Comparison of ENCODE assay signal across 20 cellular contexts in the genomic region with DNA sequence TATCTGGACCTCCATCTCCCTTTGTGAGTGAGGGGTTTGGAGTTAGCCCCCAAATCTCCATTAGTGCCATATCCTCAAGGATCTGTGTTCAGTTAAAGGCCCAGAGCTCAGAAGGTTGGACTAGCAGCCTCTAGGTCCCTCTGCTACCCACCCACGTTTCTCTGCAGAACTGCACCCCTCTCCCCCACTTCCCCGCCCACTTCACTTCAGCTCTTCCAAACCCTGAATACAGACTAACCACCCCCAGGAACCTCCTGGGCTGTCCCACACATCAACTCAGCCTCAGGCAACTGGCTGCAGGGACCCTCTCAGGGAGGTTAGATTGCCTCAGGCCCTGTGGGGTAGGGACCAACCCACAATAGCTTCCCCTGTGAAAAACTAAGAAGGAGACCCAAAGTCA. TPM values are rescaled to one million over a fixed set of nuclear protein-coding genes. Genes with fewer than 3 reads are reported as not detected.
A peak's percentile ranks its signal among the peaks of the same experiment; 100 is the strongest.
DNase-seq lines count a peak whose midpoint lies in the region; ATAC-seq, FAIRE-seq and TF ChIP-seq lines count a peak whose summit lies in the region.
"Had no signal": no experiment of that assay in that cellular context is flagged by ENCODE, and none has a peak within 500 bp of the region (broad histone marks: within the 10 kb centered on the region; RNA-seq: fewer than 3 reads in every experiment).

No MANE protein-coding gene starts in this region.

- no peaks in the 10 kb centered on the region for H3K9me3 Mint-ChIP-seq in activated CD4-positive, alpha-beta T cell treated with anti-CD3 and anti-CD28 coated beads, Interleukin-2, amount 10 ng/mL, durations not matched to agents 7 days and 5 days
- H3K9me3 Mint-ChIP-seq in activated CD4-positive, alpha-beta T cell treated with anti-CD3 and anti-CD28 coated beads for 36 hours (ENCODE audit: low read depth), result no peaks in the 10 kb centered on the region

- WGBS in GM12878 (ENCODE audit: insufficient coverage, insufficient replicate concordance, low lambda C conversion rate, missing lambda C conversion rate), result 47% methylated on average over 2 of the region's 2 CpGs
- WGBS in thymus, result 74% methylated on average over 2 of the region's 2 CpGs

- TF ChIP-seq RAD21 in GM12878 (IDR thresholded peaks at IDR 0.05; ENCODE audit: insufficient read depth, low read depth, low read length), result no peak

- H3K4me3 ChIP-seq in GM12878, result peak overlapping the region; percentile 53; the same call in 1 of the 2 replicates
- no peak overlapping the region for H3K4me3 ChIP-seq in thymus (ENCODE audit: low read length)
- no peak overlapping the region for H3K4me3 ChIP-seq in breast epithelium
- H3K4me3 ChIP-seq: colonic mucosa, ovary had no signal

- H3K4me2 ChIP-seq in GM12878 (ENCODE audit: control insufficient read depth, insufficient read depth), result peak overlapping the region; percentile 99

- H3K36me3 ChIP-seq in GM12878 (ENCODE audit: control insufficient read depth in 2 of 2, insufficient read depth in 2 of 2, low read length in 1 of 2), result no peaks in the 10 kb centered on the region
- no peaks in the 10 kb centered on the region for H3K36me3 ChIP-seq in thymus (ENCODE audit: control insufficient read depth, insufficient read depth)
- no peaks in the 10 kb centered on the region for H3K36me3 ChIP-seq in breast epithelium
- H3K36me3 ChIP-seq: colonic mucosa, ovary, tibial nerve had no signal

- no peak overlapping the region for H3K27ac Mint-ChIP-seq in activated CD4-positive, alpha-beta T cell treated with anti-CD3 and anti-CD28 coated beads, Interleukin-2, amount 10 ng/mL, durations not matched to agents 7 days and 5 days
- no peak overlapping the region for H3K27ac Mint-ChIP-seq in activated CD4-positive, alpha-beta T cell treated with anti-CD3 and anti-CD28 coated beads for 36 hours

- H3K9me3 ChIP-seq in GM12878 (replicated peaks; ENCODE audit: control insufficient read depth, insufficient read depth, low read length), result no peaks in the 10 kb centered on the region
- no peaks in the 10 kb centered on the region for H3K9me3 ChIP-seq in thymus (ENCODE audit: control insufficient read depth)
- no peaks in the 10 kb centered on the region for H3K9me3 ChIP-seq in breast epithelium
- H3K9me3 ChIP-seq: colonic mucosa, ovary, tibial nerve had no signal

- peaks cover 19% of the 10 kb centered on the region for H3K4me1 Mint-ChIP-seq in activated CD4-positive, alpha-beta T cell treated with anti-CD3 and anti-CD28 coated beads, Interleukin-2, amount 10 ng/mL, durations not matched to agents 7 days and 5 days
- H3K4me1 Mint-ChIP-seq in activated CD4-positive, alpha-beta T cell treated with anti-CD3 and anti-CD28 coated beads for 36 hours, result peaks cover 11% of the 10 kb centered on the region

- peak overlapping the region; percentile 69; the same call in 1 of the 2 replicates for H2AFZ ChIP-seq in GM12878 (ENCODE audit: control insufficient read depth, low read depth, low read length)

- no TSS peak for BruUV-seq in GM12878 (replicated peaks; lab: Mats Ljungman, UMichigan)

- DNase-seq in activated CD4-positive, alpha-beta T cell treated with anti-CD3 and anti-CD28 coated beads, Interleukin-2, amount 10 ng/mL, durations not matched to agents 7 days and 5 days, result no peak
- no peak for DNase-seq in activated CD4-positive, alpha-beta T cell treated with anti-CD3 and anti-CD28 coated beads for 36 hours
- DNase-seq in GM12878 (ENCODE audit: low read depth, low spot score) (no peak), breast epithelium (ENCODE audit: low spot score in 2 of 2) (no peak)
- DNase-seq: activated CD4-positive, alpha-beta T cell treated with anti-CD3 and anti-CD28 coated beads for 48 hours; activated naive CD4-positive, alpha-beta T cell treated with Interleukin-2 at 50 U/mL for 16 hours; colonic mucosa; DMS53; KG1; midbrain; NCI-H1092 treated with DMSO at 0.1 percent for 48 hours; NCI-H2107; NCI-H69; ovary had no signal

- H3K27me3 Mint-ChIP-seq in activated CD4-positive, alpha-beta T cell treated with anti-CD3 and anti-CD28 coated beads, Interleukin-2, amount 10 ng/mL, durations not matched to agents 7 days and 5 days, result no peaks in the 10 kb centered on the region
- peaks cover 2% of the 10 kb centered on the region for H3K27me3 Mint-ChIP-seq in activated CD4-positive, alpha-beta T cell treated with anti-CD3 and anti-CD28 coated beads for 36 hours

- no peaks in the 10 kb centered on the region for H4K20me1 ChIP-seq in GM12878 (ENCODE audit: control insufficient read depth, insufficient read depth)

- RAD21 ChIA-PET in GM12878 (lab: Charles Lee; ENCODE audit: unreplicated experiment), result interaction anchor here (0.6 kb wide), 1 partner anchor 12 kb away, joined by 3 read pairs; no protein-coding TSS in a partner anchor

- CTCF ChIA-PET in activated CD4-positive, alpha-beta T cell treated with anti-CD3 and anti-CD28 coated beads, Interleukin-2, amount 10 ng/mL, durations not matched to agents 7 days and 5 days (lab: Charles Lee), result no interaction called here
- CTCF ChIA-PET in activated CD4-positive, alpha-beta T cell treated with anti-CD3 and anti-CD28 coated beads for 36 hours (lab: Charles Lee), result interaction anchor here (0.7 kb wide), 1 partner anchor 125 kb away, joined by 3 read pairs; no protein-coding TSS in a partner anchor
- CTCF ChIA-PET in GM12878 (lab: Yijun Ruan, JAX), result interaction anchor here (1.3 kb wide), 1 partner anchor 14 kb away, joined by 7 read pairs; the partner anchor contains the start of gene CHCHD10

- in situ Hi-C loops in GM12878 (cut with MboI), result no loop called here

- SMC1A ChIA-PET in GM12878 (lab: Charles Lee; ENCODE audit: uncharacterized antibody, unreplicated experiment), result interaction anchor here (1.2 to 1.9 kb wide), 2 partner anchors 10 to 25 kb away, joined by 3 to 8 read pairs; partner anchors contain the start of gene C22orf15

- H3K27ac ChIP-seq in GM12878 (ENCODE audit: control insufficient read depth, insufficient read depth) (peak overlapping the region; percentile 33; the same call in 1 of the 2 replicates), thymus (ENCODE audit: low read depth) (peak overlapping the region; percentile 40), breast epithelium (no peak overlapping the region)
- H3K27ac ChIP-seq: 22Rv1, colonic mucosa, ovary, tibial nerve had no signal

- no peaks in the 10 kb centered on the region for H3K36me3 Mint-ChIP-seq in activated CD4-positive, alpha-beta T cell treated with anti-CD3 and anti-CD28 coated beads, Interleukin-2, amount 10 ng/mL, durations not matched to agents 7 days and 5 days (ENCODE audit: low read depth)
- no peaks in the 10 kb centered on the region for H3K36me3 Mint-ChIP-seq in activated CD4-positive, alpha-beta T cell treated with anti-CD3 and anti-CD28 coated beads for 36 hours (ENCODE audit: low read depth)

- no peak for TF ChIP-seq EP300 in GM12878 (IDR thresholded peaks at IDR 0.05; ENCODE audit: borderline replicate concordance in 1 of 2, control insufficient read depth in 1 of 2, low read depth in 2 of 2, low read length in 2 of 2)

- H3K4me1 ChIP-seq in GM12878 (ENCODE audit: control insufficient read depth, insufficient read depth, low read length), result peaks cover 30% of the 10 kb centered on the region
- H3K4me1 ChIP-seq in thymus (ENCODE audit: control insufficient read depth, insufficient read depth, low read length), result peaks cover 9% of the 10 kb centered on the region
- no peaks in the 10 kb centered on the region for H3K4me1 ChIP-seq in breast epithelium
- H3K4me1 ChIP-seq: colonic mucosa had no signal

- no peak for ATAC-seq in activated CD4-positive, alpha-beta T cell treated with anti-CD3 and anti-CD28 coated beads for 36 hours
- no peak for ATAC-seq in GM12878
- no peak for ATAC-seq in HG03108 (IDR thresholded peaks at IDR 0.05; ENCODE audit: unreplicated experiment)
- ATAC-seq: SK-N-SH treated with all-trans-retinoic acid at 6 μM for 48 hours had no signal

- H3K27me3 ChIP-seq in GM12878 (replicated peaks in 1 of 2; ENCODE audit: control insufficient read depth in 2 of 2, insufficient read depth in 2 of 2, low read length in 1 of 2) (no peaks in the 10 kb centered on the region), thymus (ENCODE audit: control insufficient read depth, insufficient read depth) (no peaks in the 10 kb centered on the region), breast epithelium (no peaks in the 10 kb centered on the region)
- H3K27me3 ChIP-seq: colonic mucosa, ovary, tibial nerve had no signal

- TF ChIP-seq CTCF in GM12878 (IDR thresholded peaks at IDR 0.05 in 2 of 3, conservative IDR thresholded peaks at IDR 0.05 in 1 of 3; ENCODE audit: control insufficient read depth in 2 of 3, extremely low read depth in 1 of 3, insufficient read depth in 1 of 3, low read depth in 3 of 3, low read length in 3 of 3) (no peak), breast epithelium (IDR thresholded peaks at IDR 0.05) (no peak)

- H3K9ac ChIP-seq in GM12878 (ENCODE audit: control insufficient read depth, insufficient read depth, low read length), result no peak overlapping the region

- FAIRE-seq in GM12878 (lab: Jason Lieb, UNC), result peak; percentile 7

- TF ChIP-seq POLR2A in GM12878 (IDR thresholded peaks at IDR 0.05; ENCODE audit: low read depth, low read length) (no peak), breast epithelium (IDR thresholded peaks at IDR 0.05) (no peak)

- H3K79me2 ChIP-seq in GM12878 (ENCODE audit: control insufficient read depth, insufficient read depth, low read length), result no peaks in the 10 kb centered on the region

- intact Hi-C loops in activated CD4-positive, alpha-beta T cell treated with anti-CD3 and anti-CD28 coated beads for 36 hours (cut with DNase I, micrococcal nuclease), result loop anchor here (5.0 kb wide), 2 partner anchors 46 to 211 kb away; no protein-coding TSS in a partner anchor
- intact Hi-C loops in GM12878 (cut with micrococcal nuclease; ENCODE audit: unreplicated experiment) (no loop called here), breast epithelium (cut with DNase I; ENCODE audit: low total_unique reads) (no loop called here)

- POLR2A ChIA-PET in activated CD4-positive, alpha-beta T cell treated with anti-CD3 and anti-CD28 coated beads, Interleukin-2, amount 10 ng/mL, durations not matched to agents 7 days and 5 days (lab: Charles Lee), result no interaction called here
- POLR2A ChIA-PET in activated CD4-positive, alpha-beta T cell treated with anti-CD3 and anti-CD28 coated beads for 36 hours (lab: Charles Lee), result no interaction called here
- POLR2A ChIA-PET in GM12878 (lab: Charles Lee), result interaction anchor here (1.1 to 1.3 kb wide), 2 partner anchors 10 to 36 kb away, joined by 3 to 5 read pairs; partner anchors contain the start of gene C22orf15

- peak overlapping the region; percentile 7 for H3K4me3 Mint-ChIP-seq in activated CD4-positive, alpha-beta T cell treated with anti-CD3 and anti-CD28 coated beads, Interleukin-2, amount 10 ng/mL, durations not matched to agents 7 days and 5 days
- H3K4me3 Mint-ChIP-seq in activated CD4-positive, alpha-beta T cell treated with anti-CD3 and anti-CD28 coated beads for 36 hours, result no peak overlapping the region

RNA-seq across cellular contexts. Expression of gene VPREB3, which starts 0.9 kb away (rescaled TPM):
- not detected for total RNA-seq in activated CD4-positive, alpha-beta T cell treated with anti-CD3 and anti-CD28 coated beads, Interleukin-2, amount 10 ng/mL, durations not matched to agents 7 days and 5 days
- under 1 TPM in 1 of 2 experiments, not detected in 1; 0.80 TPM for total RNA-seq in activated CD4-positive, alpha-beta T cell treated with anti-CD3 and anti-CD28 coated beads for 36 hours
- 1.9 and 3.7 TPM in 2 replicates for total RNA-seq in GM12878 (2013; cell fraction: nucleolus; rRNA removed)
- total RNA-seq in GM12878 (2014; rRNA removed) (27.4 and 31.2 TPM in 2 replicates), GM12878 (2014; rRNA removed; fragmentation: Illumina TruSeq; extraction: Trizol) (20.3 and 20.6 TPM in 2 replicates), GM12878 (2021) (24.1 and 25.7 TPM in 2 replicates), breast epithelium (not detected)
- polyA plus RNA-seq in GM12878 (2011; ENCODE audit: low read depth), result 115 TPM
- polyA plus RNA-seq in GM12878 (2011; rRNA removed) (0.35 and 0.75 TPM in 2 replicates), GM12878 (2014; fragmentation: Illumina TruSeq; extraction: Trizol) (9.5 and 21.9 TPM in 2 replicates), GM12878 (2014; fragmentation: Nextera tagmentation; extraction: Ambion mirVana) (10 to 100 TPM; 55.0 to 79.5 TPM), GM12878 (2014; rRNA removed) (41.3 and 42.9 TPM in 2 replicates), GM12878 (2016; fragmentation: Nextera tagmentation; extraction: Ambion mirVana) (1 to 10 TPM; 6.1 to 6.6 TPM), thymus (11.4 TPM)
- polyA plus RNA-seq in GM12878 (2011; cell fraction: cytosol; rRNA removed), result 2.0 and 2.5 TPM in 2 replicates
- 0.87 and 1.1 TPM in 2 replicates for polyA plus RNA-seq in GM12878 (2011; cell fraction: nucleus; rRNA removed)
- 35.8 and 59.7 TPM in 2 replicates for polyA plus RNA-seq in GM12878 (2012)
- polyA minus RNA-seq in GM12878 (2011; rRNA and poly(A)+ RNA removed), result 3.3 TPM in 1 of 2 replicates, not detected in the other
- not detected in 2 replicates for polyA minus RNA-seq in GM12878 (2011; cell fraction: cytosol; rRNA and poly(A)+ RNA removed)
- polyA minus RNA-seq in GM12878 (2011; cell fraction: nucleus; rRNA and poly(A)+ RNA removed), result not detected in 2 replicates
- total RNA-seq: fibroblast of villous mesenchyme, tibial nerve had no signal
- polyA plus RNA-seq: ovary had no signal

RNA-seq across cellular contexts. Expression of gene ZNF70, which starts 2.5 kb away (rescaled TPM):
- total RNA-seq in activated CD4-positive, alpha-beta T cell treated with anti-CD3 and anti-CD28 coated beads, Interleukin-2, amount 10 ng/mL, durations not matched to agents 7 days and 5 days, result 1 to 10 TPM; 1.9 to 2.0 TPM
- 1 to 10 TPM; 1.6 to 1.7 TPM for total RNA-seq in activated CD4-positive, alpha-beta T cell treated with anti-CD3 and anti-CD28 coated beads for 36 hours
- 8.7 and 9.9 TPM in 2 replicates for total RNA-seq in GM12878 (2013; cell fraction: nucleolus; rRNA removed)
- total RNA-seq in GM12878 (2014; rRNA removed) (1.6 and 1.7 TPM in 2 replicates), GM12878 (2014; rRNA removed; fragmentation: Illumina TruSeq; extraction: Trizol) (1.6 and 1.8 TPM in 2 replicates), GM12878 (2021) (2.3 and 2.4 TPM in 2 replicates), breast epithelium (1 to 10 TPM; 3.2 to 4.6 (median 4.1) TPM)
- 0.93 TPM for polyA plus RNA-seq in GM12878 (2011; ENCODE audit: low read depth)
- polyA plus RNA-seq in GM12878 (2011; rRNA removed) (0.24 and 0.33 TPM in 2 replicates), GM12878 (2014; fragmentation: Illumina TruSeq; extraction: Trizol) (1.1 and 1.3 TPM in 2 replicates), GM12878 (2014; fragmentation: Nextera tagmentation; extraction: Ambion mirVana) (under 1 TPM; 0.15 to 0.21 TPM), GM12878 (2014; rRNA removed) (0.94 and 1.2 TPM in 2 replicates), GM12878 (2016; fragmentation: Nextera tagmentation; extraction: Ambion mirVana) (under 1 TPM; 0.69 to 0.76 TPM), thymus (1.7 TPM)
- polyA plus RNA-seq in GM12878 (2011; cell fraction: cytosol; rRNA removed), result 0.45 and 0.63 TPM in 2 replicates
- 0.81 and 1.3 TPM in 2 replicates for polyA plus RNA-seq in GM12878 (2011; cell fraction: nucleus; rRNA removed)
- polyA plus RNA-seq in GM12878 (2012), result 1.0 and 1.6 TPM in 2 replicates
- polyA minus RNA-seq in GM12878 (2011; rRNA and poly(A)+ RNA removed), result 0.73 and 1.3 TPM in 2 replicates
- 0.42 and 0.94 TPM in 2 replicates for polyA minus RNA-seq in GM12878 (2011; cell fraction: cytosol; rRNA and poly(A)+ RNA removed)
- 0.48 and 0.86 TPM in 2 replicates for polyA minus RNA-seq in GM12878 (2011; cell fraction: nucleus; rRNA and poly(A)+ RNA removed)

RNA-seq across cellular contexts. Expression of gene C22orf15, which starts 9.4 kb away (rescaled TPM):
- total RNA-seq in activated CD4-positive, alpha-beta T cell treated with anti-CD3 and anti-CD28 coated beads, Interleukin-2, amount 10 ng/mL, durations not matched to agents 7 days and 5 days, result 1 to 10 TPM in 1 of 2 experiments, under 1 TPM in 1; 0.99 to 1.3 TPM
- 1 to 10 TPM in 1 of 2 experiments, under 1 TPM in 1; 0.30 to 1.3 TPM for total RNA-seq in activated CD4-positive, alpha-beta T cell treated with anti-CD3 and anti-CD28 coated beads for 36 hours
- 0.54 and 0.71 TPM in 2 replicates for total RNA-seq in GM12878 (2013; cell fraction: nucleolus; rRNA removed)
- total RNA-seq in GM12878 (2014; rRNA removed), result 0.16 and 0.40 TPM in 2 replicates
- total RNA-seq in GM12878 (2014; rRNA removed; fragmentation: Illumina TruSeq; extraction: Trizol), result not detected in 2 replicates
- total RNA-seq in GM12878 (2021), result 0.40 TPM in 1 of 2 replicates, not detected in the other
- polyA plus RNA-seq in GM12878 (2011; ENCODE audit: low read depth), result 0.75 TPM
- 0.05 TPM in 1 of 2 replicates, not detected in the other for polyA plus RNA-seq in GM12878 (2011; rRNA removed)
- 0.07 and 0.13 TPM in 2 replicates for polyA plus RNA-seq in GM12878 (2011; cell fraction: cytosol; rRNA removed)
- 0.26 and 0.58 TPM in 2 replicates for polyA plus RNA-seq in GM12878 (2011; cell fraction: nucleus; rRNA removed)
- 1.1 TPM in 2 replicates for polyA plus RNA-seq in GM12878 (2012)
- 0.11 and 0.12 TPM in 2 replicates for polyA plus RNA-seq in GM12878 (2014; fragmentation: Illumina TruSeq; extraction: Trizol)
- under 1 TPM in 1 of 2 experiments, not detected in 1; 0.07 TPM for polyA plus RNA-seq in GM12878 (2014; fragmentation: Nextera tagmentation; extraction: Ambion mirVana)
- 0.04 and 0.47 TPM in 2 replicates for polyA plus RNA-seq in GM12878 (2014; rRNA removed)
- under 1 TPM; 0.13 to 0.23 TPM for polyA plus RNA-seq in GM12878 (2016; fragmentation: Nextera tagmentation; extraction: Ambion mirVana)
- polyA minus RNA-seq in GM12878 (2011; rRNA and poly(A)+ RNA removed), result 0.26 TPM in 1 of 2 replicates, not detected in the other
- polyA minus RNA-seq in GM12878 (2011; cell fraction: cytosol; rRNA and poly(A)+ RNA removed), result not detected in 2 replicates
- not detected in 2 replicates for polyA minus RNA-seq in GM12878 (2011; cell fraction: nucleus; rRNA and poly(A)+ RNA removed)
- polyA plus RNA-seq in thymus, result 1.3 TPM
- not detected for total RNA-seq in breast epithelium
- total RNA-seq: colonic mucosa had no signal

RNA-seq across cellular contexts. Expression of gene CHCHD10, which starts 14.4 kb away (rescaled TPM):
- 10 to 100 TPM; 44.6 to 55.4 TPM for total RNA-seq in activated CD4-positive, alpha-beta T cell treated with anti-CD3 and anti-CD28 coated beads, Interleukin-2, amount 10 ng/mL, durations not matched to agents 7 days and 5 days
- 100 to 1,000 TPM; 131 to 134 TPM for total RNA-seq in activated CD4-positive, alpha-beta T cell treated with anti-CD3 and anti-CD28 coated beads for 36 hours
- 4.8 and 18.2 TPM in 2 replicates for total RNA-seq in GM12878 (2013; cell fraction: nucleolus; rRNA removed)
- total RNA-seq in GM12878 (2014; rRNA removed), result 78.0 and 104 TPM in 2 replicates
- total RNA-seq in GM12878 (2014; rRNA removed; fragmentation: Illumina TruSeq; extraction: Trizol), result 103 and 117 TPM in 2 replicates
- total RNA-seq in GM12878 (2021), result 237 and 241 TPM in 2 replicates
- polyA plus RNA-seq in GM12878 (2011; ENCODE audit: low read depth), result 141 TPM
- 23.9 and 34.4 TPM in 2 replicates for polyA plus RNA-seq in GM12878 (2011; rRNA removed)
- polyA plus RNA-seq in GM12878 (2011; cell fraction: cytosol; rRNA removed), result 103 and 111 TPM in 2 replicates
- 51.2 and 87.5 TPM in 2 replicates for polyA plus RNA-seq in GM12878 (2011; cell fraction: nucleus; rRNA removed)
- polyA plus RNA-seq in GM12878 (2012), result 181 and 188 TPM in 2 replicates
- 27.2 and 126 TPM in 2 replicates for polyA plus RNA-seq in GM12878 (2014; fragmentation: Illumina TruSeq; extraction: Trizol)
- polyA plus RNA-seq in GM12878 (2014; fragmentation: Nextera tagmentation; extraction: Ambion mirVana), result 100 to 1,000 TPM in 1 of 2 experiments, 10 to 100 TPM in 1; 13.2 to 216 TPM
- 129 and 191 TPM in 2 replicates for polyA plus RNA-seq in GM12878 (2014; rRNA removed)
- 100 to 1,000 TPM; 135 to 202 TPM for polyA plus RNA-seq in GM12878 (2016; fragmentation: Nextera tagmentation; extraction: Ambion mirVana)
- polyA minus RNA-seq in GM12878 (2011; rRNA and poly(A)+ RNA removed), result 36.1 and 61.2 TPM in 2 replicates
- polyA minus RNA-seq in GM12878 (2011; cell fraction: cytosol; rRNA and poly(A)+ RNA removed), result 56.9 and 67.5 TPM in 2 replicates
- 6.9 and 7.4 TPM in 2 replicates for polyA minus RNA-seq in GM12878 (2011; cell fraction: nucleus; rRNA and poly(A)+ RNA removed)
- polyA plus RNA-seq in thymus, result 64.0 TPM
- total RNA-seq in breast epithelium, result 10 to 100 TPM in 2 of 3 donors, 1 to 10 TPM in 1; 5.6 to 22.8 (median 21.4) TPM

RNA-seq across cellular contexts. Expression of gene MMP11, which starts 19.3 kb away (rescaled TPM):
- total RNA-seq in activated CD4-positive, alpha-beta T cell treated with anti-CD3 and anti-CD28 coated beads, Interleukin-2, amount 10 ng/mL, durations not matched to agents 7 days and 5 days, result under 1 TPM; 0.27 to 0.50 TPM
- 1 to 10 TPM in 1 of 2 experiments, under 1 TPM in 1; 0.32 to 1.1 TPM for total RNA-seq in activated CD4-positive, alpha-beta T cell treated with anti-CD3 and anti-CD28 coated beads for 36 hours
- 2.0 and 2.7 TPM in 2 replicates for total RNA-seq in GM12878 (2013; cell fraction: nucleolus; rRNA removed)
- 0.60 and 1.0 TPM in 2 replicates for total RNA-seq in GM12878 (2014; rRNA removed)
- not detected in 2 replicates for total RNA-seq in GM12878 (2014; rRNA removed; fragmentation: Illumina TruSeq; extraction: Trizol)
- 0.41 and 0.48 TPM in 2 replicates for total RNA-seq in GM12878 (2021)
- 0.20 TPM for polyA plus RNA-seq in GM12878 (2011; ENCODE audit: low read depth)
- 0.12 TPM in 1 of 2 replicates, not detected in the other for polyA plus RNA-seq in GM12878 (2011; rRNA removed)
- 0.06 and 0.08 TPM in 2 replicates for polyA plus RNA-seq in GM12878 (2011; cell fraction: cytosol; rRNA removed)
- 0.16 and 0.44 TPM in 2 replicates for polyA plus RNA-seq in GM12878 (2011; cell fraction: nucleus; rRNA removed)
- 0.17 and 0.37 TPM in 2 replicates for polyA plus RNA-seq in GM12878 (2012)
- 0.03 TPM in 1 of 2 replicates, not detected in the other for polyA plus RNA-seq in GM12878 (2014; fragmentation: Illumina TruSeq; extraction: Trizol)
- under 1 TPM in 1 of 2 experiments, not detected in 1; 0.05 TPM for polyA plus RNA-seq in GM12878 (2014; fragmentation: Nextera tagmentation; extraction: Ambion mirVana)
- 0.18 and 1.1 TPM in 2 replicates for polyA plus RNA-seq in GM12878 (2014; rRNA removed)
- polyA plus RNA-seq in GM12878 (2016; fragmentation: Nextera tagmentation; extraction: Ambion mirVana), result under 1 TPM; 0.20 to 0.48 TPM
- polyA minus RNA-seq in GM12878 (2011; rRNA and poly(A)+ RNA removed), result 0.10 TPM in 1 of 2 replicates, not detected in the other
- not detected in 2 replicates for polyA minus RNA-seq in GM12878 (2011; cell fraction: cytosol; rRNA and poly(A)+ RNA removed)
- 0.19 TPM in 1 of 2 replicates, not detected in the other for polyA minus RNA-seq in GM12878 (2011; cell fraction: nucleus; rRNA and poly(A)+ RNA removed)
- polyA plus RNA-seq in thymus, result 3.8 TPM
- total RNA-seq in breast epithelium, result 1 to 10 TPM; 1.9 to 6.2 (median 4.8) TPM

Comparison
In these comparisons a context has a peak if more than half of its experiments do, and no peak if none do; other contexts are left out.
1. H3K27ac ChIP-seq: peak in GM12878 (single experiment) and thymus (single experiment); none in breast epithelium (0 of 2).
2. intact Hi-C loops: an anchor here in activated CD4-positive, alpha-beta T cell treated with anti-CD3 and anti-CD28 coated beads for 36 hours (5.0 kb wide); none called in GM12878 and breast epithelium.